ENCODE assay signal across 2 cellular contexts in the genomic region with DNA sequence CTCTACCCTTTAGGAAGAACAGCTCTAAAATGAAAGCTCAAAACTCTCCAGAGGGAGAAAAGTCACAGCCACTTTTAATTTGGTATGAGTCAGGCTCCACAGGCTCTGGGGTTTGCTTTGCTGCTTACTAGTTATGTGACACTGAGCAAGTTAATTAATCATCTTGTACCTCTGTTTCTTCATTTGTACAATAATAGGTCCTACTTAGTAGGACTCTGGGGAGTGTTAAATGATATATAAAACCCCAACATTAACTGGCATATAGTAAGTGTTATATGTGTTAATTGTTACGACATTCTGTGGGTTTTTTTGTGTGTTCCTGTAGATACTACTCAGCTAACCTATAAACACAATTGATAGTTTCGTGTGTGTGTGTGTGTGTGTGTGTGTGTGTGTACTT.
TF ChIP-seq lines count a peak whose summit lies in the region.

No MANE protein-coding gene starts in this region.

TF ChIP-seq in HEK293T, 16 proteins besides CTCF, POLR2A, EP300 and RAD21:
- TF ChIP-seq TARDBP (IDR thresholded peaks at IDR 0.05) = no peak
- TF ChIP-seq, protein P1, sequence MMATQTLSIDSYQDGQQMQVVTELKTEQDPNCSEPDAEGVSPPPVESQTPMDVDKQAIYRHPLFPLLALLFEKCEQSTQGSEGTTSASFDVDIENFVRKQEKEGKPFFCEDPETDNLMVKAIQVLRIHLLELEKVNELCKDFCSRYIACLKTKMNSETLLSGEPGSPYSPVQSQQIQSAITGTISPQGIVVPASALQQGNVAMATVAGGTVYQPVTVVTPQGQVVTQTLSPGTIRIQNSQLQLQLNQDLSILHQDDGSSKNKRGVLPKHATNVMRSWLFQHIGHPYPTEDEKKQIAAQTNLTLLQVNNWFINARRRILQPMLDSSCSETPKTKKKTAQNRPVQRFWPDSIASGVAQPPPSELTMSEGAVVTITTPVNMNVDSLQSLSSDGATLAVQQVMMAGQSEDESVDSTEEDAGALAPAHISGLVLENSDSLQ (IDR thresholded peaks at IDR 0.05) = peak; percentile 26; the same call in 1 of the 2 replicates

TF ChIP-seq in K562, 482 proteins besides CTCF, POLR2A, EP300 and RAD21:
- TF ChIP-seq ETV5 (CRISPR knock-in tag; IDR thresholded peaks at IDR 0.05; ENCODE audit: low read depth) (no peak), MECOM (CRISPR knock-in tag; IDR thresholded peaks at IDR 0.05) (no peak), MYNN (IDR thresholded peaks at IDR 0.05) (peak; percentile 73; the same call in 1 of the 2 replicates), MYNN (CRISPR knock-in tag; IDR thresholded peaks at IDR 0.05) (no peak), MEIS2 (IDR thresholded peaks at IDR 0.05; ENCODE audit: partially characterized antibody) (peak; percentile 13)
